1 cellular context compared by ENCODE assay signal in genomic region chr20:34096699-34097420, GRCh38.
TF ChIP-seq lines count a peak whose summit lies in the region.

No MANE protein-coding gene starts in this region.

TF ChIP-seq in GM12878, 131 proteins besides CTCF, POLR2A, EP300 and RAD21 (continued from another document):
- TF ChIP-seq IRF5 (IDR thresholded peaks at IDR 0.05; ENCODE audit: borderline replicate concordance) (no peak), BMI1 (IDR thresholded peaks at IDR 0.05; ENCODE audit: borderline replicate concordance) (no peak), STAT1 (conservative IDR thresholded peaks at IDR 0.05) (no peak), KAT2A (conservative IDR thresholded peaks at IDR 0.05; ENCODE audit: control insufficient read depth, low read depth, low read length) (no peak), SKIL (IDR thresholded peaks at IDR 0.05; ENCODE audit: low read depth, poor library complexity, severe bottlenecking) (no peak), YBX1 (IDR thresholded peaks at IDR 0.05) (no peak), BACH1 (IDR thresholded peaks at IDR 0.05; ENCODE audit: borderline replicate concordance) (no peak), TARDBP (IDR thresholded peaks at IDR 0.05; ENCODE audit: borderline replicate concordance) (no peak), RFX5 (IDR thresholded peaks at IDR 0.05; ENCODE audit: low read depth, low read length) (no peak), CEBPB (IDR thresholded peaks at IDR 0.05; ENCODE audit: borderline replicate concordance in 1 of 2, low read depth in 2 of 2, low read length in 2 of 2) (no peak), NRF1 (conservative IDR thresholded peaks at IDR 0.05; ENCODE audit: low read depth, low read length) (no peak), JUND (IDR thresholded peaks at IDR 0.05; ENCODE audit: low read depth, low read length) (no peak), PAX8 (IDR thresholded peaks at IDR 0.05) (no peak), SUZ12 (IDR thresholded peaks at IDR 0.05; ENCODE audit: unreplicated experiment) (no peak), RELB (IDR thresholded peaks at IDR 0.05; ENCODE audit: low read depth) (no peak), EGR1 (IDR thresholded peaks at IDR 0.05; ENCODE audit: borderline replicate concordance in 1 of 2, low read depth in 2 of 2, low read length in 2 of 2) (no peak), CBFB (IDR thresholded peaks at IDR 0.05; ENCODE audit: low read depth) (no peak)
TF ChIP-seq in GM12878: peak in this region for 0.
